Comparison of ENCODE assay signal across 14 cellular contexts in genomic region chr20:52340036-52340634, GRCh38.
DNase-seq lines count a peak whose midpoint lies in the region; TF ChIP-seq lines count a peak whose summit lies in the region.
"Had no signal": no experiment of that assay in that cellular context is flagged by ENCODE, and none has a peak within 500 bp of the region (broad histone marks: within the 10 kb centered on the region; RNA-seq: fewer than 3 reads in every experiment).

No MANE protein-coding gene starts in this region.

- TF ChIP-seq POLR2A in breast epithelium (IDR thresholded peaks at IDR 0.05) (no peak), testis (IDR thresholded peaks at IDR 0.05) (no peak), spleen (IDR thresholded peaks at IDR 0.05) (no peak), ovary (IDR thresholded peaks at IDR 0.05) (no peak)

- H3K27me3 ChIP-seq in breast epithelium (no peaks in the 10 kb centered on the region), testis (no peaks in the 10 kb centered on the region), spleen (replicated peaks in 1 of 7) (no peaks in the 10 kb centered on the region), ovary (no peaks in the 10 kb centered on the region)

- H3K27ac Mint-ChIP-seq in MCF 10A (ENCODE audit: low read depth, unreplicated experiment) (no peak overlapping the region), CD14-positive monocyte (no peak overlapping the region)

- H3K4me1 ChIP-seq in breast epithelium, result no peaks in the 10 kb centered on the region
- no peaks in the 10 kb centered on the region for H3K4me1 ChIP-seq in testis
- H3K4me1 ChIP-seq in spleen, result no peaks in the 10 kb centered on the region
- H3K4me1 ChIP-seq in ovary (ENCODE audit: insufficient read depth), result no peaks in the 10 kb centered on the region

- TF ChIP-seq CTCF in MCF 10A (IDR thresholded peaks at IDR 0.05; ENCODE audit: unreplicated experiment) (no peak), breast epithelium (IDR thresholded peaks at IDR 0.05) (no peak), testis (IDR thresholded peaks at IDR 0.05) (no peak), spleen (IDR thresholded peaks at IDR 0.05 in 8 of 11, conservative IDR thresholded peaks at IDR 0.05 in 3 of 11) (no peak), ovary (IDR thresholded peaks at IDR 0.05) (no peak), CD14-positive monocyte (IDR thresholded peaks at IDR 0.05) (no peak)

- no peak overlapping the region for H3K4me3 ChIP-seq in breast epithelium
- no peak overlapping the region for H3K4me3 ChIP-seq in testis
- peak overlapping the region in 1 of 8 donors; percentile 35 for H3K4me3 ChIP-seq in spleen
- no peak overlapping the region for H3K4me3 ChIP-seq in ovary

- no peaks in the 10 kb centered on the region for H3K9me3 Mint-ChIP-seq in MCF 10A (ENCODE audit: unreplicated experiment)
- H3K9me3 Mint-ChIP-seq in CD14-positive monocyte, result peaks cover 0 to 7% (median 1%) of the 10 kb centered on the region in 7 donors

- no peaks in the 10 kb centered on the region for H3K36me3 ChIP-seq in breast epithelium
- no peaks in the 10 kb centered on the region for H3K36me3 ChIP-seq in testis (ENCODE audit: low read depth, missing control alignments)
- H3K36me3 ChIP-seq in spleen, result no peaks in the 10 kb centered on the region
- H3K36me3 ChIP-seq in ovary, result no peaks in the 10 kb centered on the region

- H3K9me3 ChIP-seq in breast epithelium, result no peaks in the 10 kb centered on the region
- H3K9me3 ChIP-seq in testis, result no peaks in the 10 kb centered on the region
- H3K9me3 ChIP-seq in spleen, result no peaks in the 10 kb centered on the region
- H3K9me3 ChIP-seq in ovary, result no peaks in the 10 kb centered on the region

- peaks cover 7% of the 10 kb centered on the region for H3K27me3 Mint-ChIP-seq in MCF 10A (ENCODE audit: insufficient read depth, unreplicated experiment)
- peaks cover 0 to 7% (median 0%) of the 10 kb centered on the region in 3 donors for H3K27me3 Mint-ChIP-seq in CD14-positive monocyte (ENCODE audit: low read depth in 3 of 3)

- H3K36me3 Mint-ChIP-seq in MCF 10A (ENCODE audit: insufficient read depth, unreplicated experiment) (peaks cover 8% of the 10 kb centered on the region), CD14-positive monocyte (no peaks in the 10 kb centered on the region)

- TF ChIP-seq EP300 in ovary (IDR thresholded peaks at IDR 0.05), result no peak

- WGBS in testis, 2 donors, result 73 to 74% methylated on average over 4 of the region's 4 CpGs
- 61 to 72% (median 66%) methylated on average over 4 of the region's 4 CpGs for WGBS in spleen, 5 donors
- WGBS in ovary, 3 donors, result 72 to 86% (median 84%) methylated on average over 4 of the region's 4 CpGs

- H3K4me3 Mint-ChIP-seq in MCF 10A (ENCODE audit: unreplicated experiment) (peak overlapping the region; percentile 45), CD14-positive monocyte (no peak overlapping the region)

- CTCF ChIA-PET in MCF 10A (lab: Yijun Ruan, JAX), result interaction anchor here (0.5 to 0.6 kb wide), 3 partner anchors 67 to 1250 kb away, joined by 3 read pairs; no protein-coding TSS in a partner anchor

- intact Hi-C loops in MCF 10A (cut with micrococcal nuclease) (no loop called here), breast epithelium (cut with DNase I; ENCODE audit: low total_unique reads) (no loop called here), testis (cut with DNase I; ENCODE audit: low total_unique reads) (no loop called here), spleen (cut with DNase I; ENCODE audit: low total_unique reads) (no loop called here), ovary (cut with DNase I) (no loop called here), CD14-positive monocyte (cut with micrococcal nuclease) (no loop called here)

- H3K4me1 Mint-ChIP-seq in MCF 10A (ENCODE audit: insufficient read depth, unreplicated experiment) (no peaks in the 10 kb centered on the region), CD14-positive monocyte (no peaks in the 10 kb centered on the region)

- no TSS peak for BruUV-seq in MCF 10A (replicated peaks; lab: Mats Ljungman, UMichigan)

- DNase-seq in MCF 10A (ENCODE audit: unreplicated experiment), result peak; percentile 12
- DNase-seq in breast epithelium (ENCODE audit: low spot score in 2 of 2), result no peak
- DNase-seq in NCI-H524 (lab: John Stamatoyannopoulos, UW), result peak; percentile 62 to 75
- peak; percentile 6 for DNase-seq in cerebellar cortex (ENCODE audit: low spot score)
- DNase-seq in testis, result peak; percentile 33
- DNase-seq in spleen, result no peak
- no peak for DNase-seq in ovary
- DNase-seq in CD14-positive monocyte (ENCODE audit: low spot score), result no peak
- DNase-seq: activated CD4-positive, alpha-beta T cell treated with anti-CD3 and anti-CD28 coated beads for 48 hours; activated naive CD4-positive, alpha-beta T cell; left ventricle myocardium superior; NCI-H1436 treated with DMSO at 0.1 percent for 48 hours; Right ventricle myocardium superior; stimulated activated naive CD8-positive, alpha-beta T cell treated with anti-CD3 and anti-CD28 coated beads, Interleukin-15, Interleukin-2, amounts not matched to agents 100 U/mL and 50 U/mL, for 24 hours had no signal

- H3K27ac ChIP-seq in breast epithelium (no peak overlapping the region), testis (no peak overlapping the region), spleen (no peak overlapping the region), ovary (no peak overlapping the region)

- POLR2A ChIA-PET in MCF 10A (lab: Yijun Ruan, JAX), result no interaction called here

Comparison
In these comparisons a context has a peak if more than half of its experiments do, and no peak if none do; other contexts are left out.
1. DNase-seq: peak in MCF 10A (single experiment), NCI-H524 (2 of 2), cerebellar cortex (single experiment) and testis (single experiment); none in breast epithelium (0 of 2), spleen (single experiment), ovary (0 of 5) and CD14-positive monocyte (single experiment).